12 cellular contexts compared by ENCODE assay signal in the genomic region with DNA sequence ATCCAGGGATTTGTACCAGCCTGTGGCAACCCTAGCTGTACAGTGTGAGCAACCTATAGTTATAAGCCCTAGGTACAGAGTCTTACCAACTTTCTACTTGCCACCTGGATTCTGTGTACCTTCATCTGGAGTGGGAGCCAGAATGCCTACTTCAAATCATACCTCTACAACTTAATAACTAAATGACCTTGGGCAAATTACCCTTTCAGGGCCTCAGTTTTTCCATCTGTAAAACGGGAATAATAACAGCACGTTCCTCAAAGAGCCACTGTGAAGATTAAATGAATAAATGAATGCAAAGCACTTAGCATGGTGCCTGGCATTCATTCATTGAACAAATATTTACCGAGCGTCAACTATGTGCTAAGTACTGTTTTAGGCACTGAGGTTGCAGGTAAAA. TPM values are rescaled to one million over a fixed set of nuclear protein-coding genes. Genes with fewer than 3 reads are reported as not detected.
"Had no signal": no experiment of that assay in that cellular context is flagged by ENCODE, and none has a peak within 500 bp of the region (broad histone marks: within the 10 kb centered on the region; RNA-seq: fewer than 3 reads in every experiment).

No MANE protein-coding gene starts in this region.

- H2AFZ ChIP-seq: GM23248, GM23338 had no signal

- H3K4me1 ChIP-seq: HAP-1 had no signal

- ATAC-seq: GM23338, HCT116 had no signal

- H3K36me3 ChIP-seq: HAP-1 had no signal

- H3K4me2 ChIP-seq: GM23338 had no signal

- DNase-seq: GM23248, GOT3, H7, H9, HCEC 1CT, HFFc6 had no signal

- H3K27ac ChIP-seq: GM23248 had no signal

- H3K9ac ChIP-seq: GM23248 had no signal

- FAIRE-seq: H1, H54 had no signal

- H3K4me3 ChIP-seq: GM23248, GM23338, HAP-1 had no signal

- H3K9me3 ChIP-seq: HAP-1 had no signal

RNA-seq across cellular contexts. Expression of a gene that starts 59.5 kb away (rescaled TPM):
- total RNA-seq: GM23248, GM23338, H1, H4, H7, H9, HFFc6 had no signal
- polyA plus RNA-seq: GM23248, GM23338, H1 had no signal
